32 cellular contexts compared by ENCODE assay signal in genomic region chr5:125785407-125785806, GRCh38.
"Had no signal": no experiment of that assay in that cellular context is flagged by ENCODE, and none has a peak within 500 bp of the region (broad histone marks: within the 10 kb centered on the region; RNA-seq: fewer than 3 reads in every experiment).

No MANE protein-coding gene starts in this region.

- FAIRE-seq: astrocyte, bronchial epithelial cell had no signal

- H3K27ac ChIP-seq: adrenal gland, ascending aorta, body of pancreas, brain microvascular endothelial cell, breast epithelium, cardiac muscle cell had no signal

- H3K36me3 ChIP-seq: adrenal gland, ascending aorta, brain microvascular endothelial cell, breast epithelium, cardiac muscle cell had no signal

- H3K4me3 ChIP-seq: adrenal gland, ascending aorta, body of pancreas, breast epithelium, cardiac muscle cell had no signal

- H3K27me3 ChIP-seq: adrenal gland, ascending aorta, body of pancreas, brain microvascular endothelial cell, breast epithelium, cardiac muscle cell had no signal

- H3K9me3 ChIP-seq: adrenal gland, ascending aorta, body of pancreas had no signal

- DNase-seq: activated effector memory CD4-positive, alpha-beta T cell treated with anti-CD3 and anti-CD28 coated beads, Interleukin-2, amount 50 U/mL, for 16 hours; activated effector memory CD4-positive, alpha-beta T cell treated with Interleukin-2 at 50 U/mL for 16 hours; activated gamma-delta T cell; activated gamma-delta T cell treated with Interleukin-2 at 50 U/mL for 16 hours; activated naive CD4-positive, alpha-beta T cell; activated naive CD4-positive, alpha-beta T cell treated with anti-CD3 and anti-CD28 coated beads for 36 hours; activated naive CD4-positive, alpha-beta T cell treated with anti-CD3 and anti-CD28 coated beads, Interleukin-2, amount 10 ng/mL, durations not matched to agents 7 days and 5 days; activated naive CD4-positive, alpha-beta T cell treated with anti-CD3 and anti-CD28 coated beads, Interleukin-2, amount 50 U/mL, for 16 hours; activated naive CD4-positive, alpha-beta T cell treated with Interleukin-2 at 50 U/mL for 16 hours; activated naive CD8-positive, alpha-beta T cell treated with anti-CD3 and anti-CD28 coated beads for 36 hours; activated naive CD8-positive, alpha-beta T cell treated with anti-CD3 and anti-CD28 coated beads, Interleukin-2, amount 10 ng/mL, durations not matched to agents 7 days and 5 days; activated naive CD8-positive, alpha-beta T cell treated with anti-CD3 and anti-CD28 coated beads, Interleukin-2, amount 50 U/mL, for 24 hours; activated T-cell treated with anti-CD3 and anti-CD28 coated beads, Interleukin-2, amount 50 U/mL, for 1 hour; activated T-cell treated with anti-CD3 and anti-CD28 coated beads, Interleukin-2, amount 50 U/mL, for 24 hours; activated T-cell treated with anti-CD3 and anti-CD28 coated beads, Interleukin-2, amount 50 U/mL, for 4 hours; activated T-cell treated with anti-CD3 and anti-CD28 coated beads, Interleukin-2, amount 50 U/mL, for 48 hours; activated T-cell treated with anti-CD3 and anti-CD28 coated beads, Interleukin-2, amount 50 U/mL, for 72 hours; adrenal gland; amniotic stem cell; amygdala; anterior cingulate cortex; aorta; body of pancreas; brain microvascular endothelial cell; caudate nucleus; central memory CD4-positive, alpha-beta T cell; cerebellar nuclear complex had no signal

- H3K4me1 ChIP-seq: adrenal gland, ascending aorta, body of pancreas, breast epithelium had no signal
